Comparison of ENCODE assay signal across 8 cellular contexts in the genomic region with DNA sequence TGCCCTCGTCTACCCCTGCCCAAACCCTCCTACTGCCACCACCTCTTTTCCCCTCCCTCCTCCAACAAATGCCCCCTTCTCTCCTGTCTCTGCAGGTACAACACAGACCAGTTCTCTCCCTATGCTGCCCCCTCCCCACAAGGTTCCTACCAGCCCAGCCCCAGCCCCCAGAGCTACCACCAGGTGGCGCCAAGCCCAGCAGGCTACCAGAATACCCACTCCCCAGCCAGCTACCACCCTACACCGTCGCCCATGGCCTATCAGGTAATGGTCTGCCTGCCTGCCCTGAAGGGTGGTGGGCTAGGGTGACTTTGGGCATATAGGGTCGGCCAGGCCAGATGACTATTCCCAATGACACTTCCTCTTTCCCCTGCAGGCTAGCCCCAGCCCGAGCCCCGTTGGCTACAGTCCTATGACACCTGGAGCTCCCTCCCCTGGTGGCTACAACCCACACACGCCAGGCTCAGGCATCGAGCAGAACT.
DNase-seq lines count a peak whose midpoint lies in the region; ATAC-seq and TF ChIP-seq lines count a peak whose summit lies in the region.

No MANE protein-coding gene starts in this region.

- no peak for ATAC-seq in HG02938 (IDR thresholded peaks at IDR 0.05; ENCODE audit: unreplicated experiment)

- H3K9me3 Mint-ChIP-seq in nephron: no peaks in the 10 kb centered on the region

- no peak overlapping the region for H3K4me3 ChIP-seq in epithelial cell of esophagus (ENCODE audit: low read length)

- DNase-seq in NCI-H1092 treated with DMSO at 0.1 percent for 48 hours (lab: John Stamatoyannopoulos, UW) (peak; percentile 10), NCI-H1092 (lab: John Stamatoyannopoulos, UW) (no peak), NCI-H69 (lab: John Stamatoyannopoulos, UW) (peak; percentile 64), epithelial cell of esophagus (ENCODE audit: low read depth) (peak; percentile 48), substantia nigra (lab: John Stamatoyannopoulos, UW) (peak in 32 of 49 donors; percentile 1 to 55 (median 16))
- peak; percentile 89 for DNase-seq in activated CD8-positive, alpha-beta memory T cell treated with anti-CD3 and anti-CD28 coated beads, Interleukin-2, amount 50 U/mL, for 48 hours

- no peak overlapping the region for H3K27ac ChIP-seq in substantia nigra (ENCODE audit: low read depth, low read length, poor library complexity, severe bottlenecking)

- no peak overlapping the region for H3K4me3 Mint-ChIP-seq in nephron

- H3K4me1 Mint-ChIP-seq in nephron: no peaks in the 10 kb centered on the region

- H3K27ac Mint-ChIP-seq in nephron: no peak overlapping the region

- peaks cover 54% of the 10 kb centered on the region for H3K36me3 Mint-ChIP-seq in nephron (ENCODE audit: low read depth)

- no peaks in the 10 kb centered on the region for H3K27me3 Mint-ChIP-seq in nephron (ENCODE audit: low read depth)

- TF ChIP-seq CTCF in epithelial cell of esophagus (IDR thresholded peaks at IDR 0.05; ENCODE audit: insufficient read depth, low read depth, low read length, missing control alignments) (peak; percentile 83), nephron (IDR thresholded peaks at IDR 0.05; ENCODE audit: unreplicated experiment in 3 of 3) (peak; percentile 62 to 65 (median 64))
